9 cellular contexts compared by ENCODE assay signal in genomic region chr9:93207326-93207814, GRCh38. TPM values are rescaled to one million over a fixed set of nuclear protein-coding genes. Genes with fewer than 3 reads are reported as not detected.
A peak's percentile ranks its signal among the peaks of the same experiment; 100 is the strongest.
DNase-seq lines count a peak whose midpoint lies in the region; ATAC-seq and TF ChIP-seq lines count a peak whose summit lies in the region.
"Had no signal": no experiment of that assay in that cellular context is flagged by ENCODE, and none has a peak within 500 bp of the region (broad histone marks: within the 10 kb centered on the region; RNA-seq: fewer than 3 reads in every experiment).

No MANE protein-coding gene starts in this region.

- H3K9me3 Mint-ChIP-seq in endodermal cell (no peaks in the 10 kb centered on the region), neural crest cell (peaks cover 3% of the 10 kb centered on the region)

- POLR2A ChIA-PET in A673 (lab: Charles Lee; ENCODE audit: low non-redundant PET), result no interaction called here

- H3K9me3 ChIP-seq in endodermal cell (ENCODE audit: control insufficient read depth, low read length), result no peaks in the 10 kb centered on the region
- H3K9me3 ChIP-seq in A673 (ENCODE audit: low read depth, low read length, poor library complexity, severe bottlenecking), result no peaks in the 10 kb centered on the region
- H3K9me3 ChIP-seq: right lobe of liver had no signal

- H3K4me1 ChIP-seq in endodermal cell (ENCODE audit: control insufficient read depth, insufficient read depth, low read length), result no peaks in the 10 kb centered on the region
- H3K4me1 ChIP-seq in A673 (ENCODE audit: insufficient read depth, low read length, poor library complexity, severe bottlenecking), result no peaks in the 10 kb centered on the region
- H3K4me1 ChIP-seq: right lobe of liver had no signal

- BruUV-seq in A673 (replicated peaks; lab: Mats Ljungman, UMichigan), result no TSS peak

- peak; percentile 38 for DNase-seq in COLO668 (lab: John Stamatoyannopoulos, UW; ENCODE audit: unreplicated experiment)
- peak; percentile 31 for DNase-seq in NCI-H2196 treated with DMSO at 0.1 percent for 48 hours (lab: John Stamatoyannopoulos, UW; ENCODE audit: unreplicated experiment)
- no peak for DNase-seq in endodermal cell
- DNase-seq in neural crest cell (ENCODE audit: low read depth, low spot score), result no peak
- no peak for DNase-seq in A673 (ENCODE audit: low spot score)
- no peak for DNase-seq in DMS114 treated with DMSO at 0.1 percent for 48 hours (lab: John Stamatoyannopoulos, UW; ENCODE audit: unreplicated experiment)
- no peak for DNase-seq in UCSD-AML1 (lab: John Stamatoyannopoulos, UW; ENCODE audit: unreplicated experiment)

- ATAC-seq in HG03571 (IDR thresholded peaks at IDR 0.05; ENCODE audit: unreplicated experiment), result no peak

- no peaks in the 10 kb centered on the region for H3K27me3 Mint-ChIP-seq in endodermal cell (ENCODE audit: insufficient read depth)
- H3K27me3 Mint-ChIP-seq in neural crest cell (ENCODE audit: low read depth), result no peaks in the 10 kb centered on the region

- no peaks in the 10 kb centered on the region for H3K27me3 ChIP-seq in endodermal cell (ENCODE audit: control insufficient read depth, insufficient read depth, low read length, poor library complexity, severe bottlenecking)
- H3K27me3 ChIP-seq in A673 (replicated peaks; ENCODE audit: insufficient read depth, low read depth, low read length, poor library complexity), result no peaks in the 10 kb centered on the region
- H3K27me3 ChIP-seq: right lobe of liver had no signal

- H3K27ac ChIP-seq in endodermal cell (ENCODE audit: low read depth, low read length), result peak overlapping the region; percentile 75
- H3K27ac ChIP-seq in A673 (ENCODE audit: low read depth, low read length, poor library complexity, severe bottlenecking), result no peak overlapping the region
- H3K27ac ChIP-seq: right lobe of liver had no signal

- no peak overlapping the region for H3K9ac ChIP-seq in endodermal cell (ENCODE audit: extremely low read depth, low read length, poor library complexity, severe bottlenecking)

- no peaks in the 10 kb centered on the region for H3K36me3 Mint-ChIP-seq in endodermal cell (ENCODE audit: low read depth)
- no peaks in the 10 kb centered on the region for H3K36me3 Mint-ChIP-seq in neural crest cell (ENCODE audit: low read depth)

- H3K4me3 Mint-ChIP-seq in endodermal cell, result no peak overlapping the region
- peak overlapping the region; percentile 27 for H3K4me3 Mint-ChIP-seq in neural crest cell

- no peak overlapping the region for H3K4me3 ChIP-seq in endodermal cell (ENCODE audit: low read length)
- no peak overlapping the region for H3K4me3 ChIP-seq in A673 (ENCODE audit: low read depth, low read length, poor library complexity, severe bottlenecking)
- H3K4me3 ChIP-seq: right lobe of liver had no signal

- CTCF ChIA-PET in A673 (lab: Charles Lee), result no interaction called here

- TF ChIP-seq CTCF in endodermal cell (conservative IDR thresholded peaks at IDR 0.05) (no peak), neural crest cell (conservative IDR thresholded peaks at IDR 0.05) (no peak), A673 (conservative IDR thresholded peaks at IDR 0.05; ENCODE audit: low read depth, low read length) (no peak)

- H3K27ac Mint-ChIP-seq in endodermal cell (no peak overlapping the region), neural crest cell (ENCODE audit: unreplicated experiment) (peak overlapping the region; percentile 21)

- H3K36me3 ChIP-seq in endodermal cell (ENCODE audit: control insufficient read depth, insufficient read depth, low read length), result no peaks in the 10 kb centered on the region
- H3K36me3 ChIP-seq in A673 (ENCODE audit: insufficient read depth, low read length, poor library complexity, severe bottlenecking), result no peaks in the 10 kb centered on the region
- H3K36me3 ChIP-seq: right lobe of liver had no signal

- intact Hi-C loops in A673 (cut with micrococcal nuclease; ENCODE audit: unreplicated experiment), result no loop called here

- 50 to 90% methylated on average over 1 to 9 of the region's 9 CpGs for WGBS in endodermal cell (ENCODE audit: insufficient coverage in 1 of 2, insufficient read length in 1 of 2), 2 experiments

- H3K4me1 Mint-ChIP-seq in endodermal cell (peaks cover 13% of the 10 kb centered on the region), neural crest cell (peaks cover 53% of the 10 kb centered on the region)

RNA-seq across cellular contexts. Expression of gene WNK2, which starts 23.4 kb away (rescaled TPM):
- total RNA-seq in endodermal cell (10 to 100 TPM; 46.1 to 48.8 TPM), neural crest cell (27.8 and 34.3 TPM in 2 replicates), A673 (2021) (9.6 and 11.8 TPM in 2 replicates)
- 34.8 TPM for polyA plus RNA-seq in endodermal cell (2013, experiment 1 of 2)
- 29.3 TPM for polyA plus RNA-seq in endodermal cell (2013, experiment 2 of 2)

Comparison
In these comparisons a context has a peak if more than half of its experiments do, and no peak if none do; other contexts are left out.
1. DNase-seq: peak in COLO668 (single experiment) and NCI-H2196 treated with DMSO at 0.1 percent for 48 hours (single experiment); none in endodermal cell (single experiment), neural crest cell (single experiment), A673 (single experiment), DMS114 treated with DMSO at 0.1 percent for 48 hours (single experiment) and UCSD-AML1 (single experiment).